8 cellular contexts compared by ENCODE assay signal in genomic region chr4:9999956-10000551, GRCh38.
A peak's percentile ranks its signal among the peaks of the same experiment; 100 is the strongest.
DNase-seq lines count a peak whose midpoint lies in the region; ATAC-seq lines count a peak whose summit lies in the region.
"Had no signal": no experiment of that assay in that cellular context is flagged by ENCODE, and none has a peak within 500 bp of the region (broad histone marks: within the 10 kb centered on the region; RNA-seq: fewer than 3 reads in every experiment).

No MANE protein-coding gene starts in this region.

- peak overlapping the region; percentile 11 for H3K27ac ChIP-seq in epithelial cell of prostate

- ATAC-seq in GM18511 (IDR thresholded peaks at IDR 0.05; ENCODE audit: unreplicated experiment) (peak; percentile 45), GM21360 (IDR thresholded peaks at IDR 0.05; ENCODE audit: unreplicated experiment) (peak; percentile 48), HG03175 (IDR thresholded peaks at IDR 0.05; ENCODE audit: unreplicated experiment) (peak; percentile 66), HG02970 (IDR thresholded peaks at IDR 0.05; ENCODE audit: low FRiP score, unreplicated experiment) (no peak)

- DNase-seq in epithelial cell of prostate (ENCODE audit: low read depth, low spot score) (no peak), HUDEP-2 (lab: John Stamatoyannopoulos, UW; ENCODE audit: unreplicated experiment in 76 of 76) (no peak)
- DNase-seq in stimulated activated CD4-positive, alpha-beta T cell treated with anti-CD3 and anti-CD28 coated beads, Interleukin-2, amount 100 ng/mL, for 24 hours: no peak
- DNase-seq: activated naive CD8-positive, alpha-beta T cell treated with anti-CD3 and anti-CD28 coated beads, Interleukin-2, amount 10 ng/mL, durations not matched to agents 7 days and 5 days had no signal
